20 cellular contexts compared by ENCODE assay signal in genomic region chr6:83073620-83074019, GRCh38. TPM values are rescaled to one million over a fixed set of nuclear protein-coding genes. Genes with fewer than 3 reads are reported as not detected.
DNase-seq lines count a peak whose midpoint lies in the region; ATAC-seq and TF ChIP-seq lines count a peak whose summit lies in the region.
"Had no signal": no experiment of that assay in that cellular context is flagged by ENCODE, and none has a peak within 500 bp of the region (broad histone marks: within the 10 kb centered on the region; RNA-seq: fewer than 3 reads in every experiment).

No MANE protein-coding gene starts in this region.

- no peaks in the 10 kb centered on the region for H3K36me3 ChIP-seq in lung (ENCODE audit: control insufficient read depth in 2 of 2, insufficient read depth in 2 of 2, low read length in 2 of 2)
- H3K36me3 ChIP-seq: Peyer's patch had no signal

- H3K27ac Mint-ChIP-seq in stimulated activated naive CD8-positive, alpha-beta T cell treated with anti-CD3 and anti-CD28 coated beads, Interleukin-15, amount 100 ng/mL, for 72 hours = no peak overlapping the region
- H3K27ac Mint-ChIP-seq in dendritic cell treated with granulocyte-macrophage colony-stimulating factor and Interleukin-4, amounts not matched to agents 40 ng/mL and 50 ng/mL, for 4 days = peak overlapping the region; percentile 48
- H3K27ac Mint-ChIP-seq: CD4-positive, alpha-beta T cell had no signal

- DNase-seq in stimulated activated naive CD8-positive, alpha-beta T cell treated with anti-CD3 and anti-CD28 coated beads, Interleukin-15, amount 100 ng/mL, for 72 hours = no peak
- DNase-seq in stimulated activated naive CD8-positive, alpha-beta T cell treated with anti-CD3 and anti-CD28 coated beads, Interleukin-15, Interleukin-2, amounts not matched to agents 100 U/mL and 50 U/mL, for 24 hours = no peak
- no peak for DNase-seq in lung (ENCODE audit: low spot score)
- no peak for DNase-seq in cortex of kidney (lab: John Stamatoyannopoulos, UW)
- no peak for DNase-seq in GM20000 (ENCODE audit: low spot score)
- DNase-seq: ACHN; AML-193; CD4-positive, alpha-beta T cell; DMS53; HCEC 1CT; NCI-H1436; NCI-H2029; NCI-H2171 treated with DMSO at 0.1 percent for 48 hours; NCI-H446 treated with DMSO at 0.1 percent for 48 hours; NCI-H748 treated with DMSO at 0.1 percent for 48 hours; Peyer's patch had no signal

- ATAC-seq in stimulated activated naive CD8-positive, alpha-beta T cell treated with anti-CD3 and anti-CD28 coated beads, Interleukin-15, amount 100 ng/mL, for 72 hours = peak; percentile 31
- ATAC-seq in stimulated activated naive CD8-positive, alpha-beta T cell treated with anti-CD3 and anti-CD28 coated beads, Interleukin-15, Interleukin-2, amounts not matched to agents 100 U/mL and 50 U/mL, for 24 hours = no peak
- ATAC-seq in lung (ENCODE audit: insufficient read depth, low FRiP score) (peak; percentile 60), HG02678 (IDR thresholded peaks at IDR 0.05; ENCODE audit: unreplicated experiment) (no peak)
- ATAC-seq: Right ventricle myocardium inferior had no signal

- H3K4me1 ChIP-seq in lung (ENCODE audit: control insufficient read depth in 2 of 2, insufficient read depth in 2 of 2, low read length in 2 of 2) = peaks cover 0 to 6% of the 10 kb centered on the region in 2 donors

- peaks cover 0 to 5% of the 10 kb centered on the region in 2 donors for H3K9me3 Mint-ChIP-seq in stimulated activated naive CD8-positive, alpha-beta T cell treated with anti-CD3 and anti-CD28 coated beads, Interleukin-15, amount 100 ng/mL, for 72 hours
- H3K9me3 Mint-ChIP-seq in dendritic cell treated with granulocyte-macrophage colony-stimulating factor and Interleukin-4, amounts not matched to agents 40 ng/mL and 50 ng/mL, for 4 days = no peaks in the 10 kb centered on the region
- H3K9me3 Mint-ChIP-seq: CD4-positive, alpha-beta T cell had no signal

- H3K9me3 ChIP-seq in lung (ENCODE audit: control insufficient read depth in 2 of 2, insufficient read depth in 1 of 2, low read length in 1 of 2) = no peaks in the 10 kb centered on the region
- H3K9me3 ChIP-seq: Peyer's patch had no signal

- H3K27me3 ChIP-seq in lung (ENCODE audit: control insufficient read depth, insufficient read depth) = no peaks in the 10 kb centered on the region
- H3K27me3 ChIP-seq: Peyer's patch had no signal

- peaks cover 9% of the 10 kb centered on the region for H3K36me3 Mint-ChIP-seq in dendritic cell treated with granulocyte-macrophage colony-stimulating factor and Interleukin-4, amounts not matched to agents 40 ng/mL and 50 ng/mL, for 4 days (ENCODE audit: low read depth)

- 62 to 71% methylated on average over 1 of the region's 1 CpG for WGBS in lung, 2 donors

- no peak for TF ChIP-seq CTCF in lung (IDR thresholded peaks at IDR 0.05; ENCODE audit: control extremely low read depth, extremely low read depth)
- no peak for TF ChIP-seq CTCF in GM20000 (IDR thresholded peaks at IDR 0.05; ENCODE audit: extremely low read depth, missing control alignments)

- H3K4me1 Mint-ChIP-seq in stimulated activated naive CD8-positive, alpha-beta T cell treated with anti-CD3 and anti-CD28 coated beads, Interleukin-15, amount 100 ng/mL, for 72 hours = peaks cover 22% of the 10 kb centered on the region
- H3K4me1 Mint-ChIP-seq in dendritic cell treated with granulocyte-macrophage colony-stimulating factor and Interleukin-4, amounts not matched to agents 40 ng/mL and 50 ng/mL, for 4 days (ENCODE audit: low read depth) = peaks cover 33% of the 10 kb centered on the region

- H3K4me3 ChIP-seq in lung = no peak overlapping the region
- H3K4me3 ChIP-seq: Peyer's patch had no signal

- no peak overlapping the region for H3K4me3 Mint-ChIP-seq in stimulated activated naive CD8-positive, alpha-beta T cell treated with anti-CD3 and anti-CD28 coated beads, Interleukin-15, amount 100 ng/mL, for 72 hours
- no peak overlapping the region for H3K4me3 Mint-ChIP-seq in dendritic cell treated with granulocyte-macrophage colony-stimulating factor and Interleukin-4, amounts not matched to agents 40 ng/mL and 50 ng/mL, for 4 days
- H3K4me3 Mint-ChIP-seq: CD4-positive, alpha-beta T cell had no signal

- H3K27me3 Mint-ChIP-seq in stimulated activated naive CD8-positive, alpha-beta T cell treated with anti-CD3 and anti-CD28 coated beads, Interleukin-15, amount 100 ng/mL, for 72 hours = no peaks in the 10 kb centered on the region
- no peaks in the 10 kb centered on the region for H3K27me3 Mint-ChIP-seq in dendritic cell treated with granulocyte-macrophage colony-stimulating factor and Interleukin-4, amounts not matched to agents 40 ng/mL and 50 ng/mL, for 4 days
- H3K27me3 Mint-ChIP-seq: CD4-positive, alpha-beta T cell had no signal

- intact Hi-C loops in dendritic cell treated with granulocyte-macrophage colony-stimulating factor and Interleukin-4, amounts not matched to agents 40 ng/mL and 50 ng/mL, for 4 days (cut with micrococcal nuclease) = loop anchor here (10.0 kb wide), 2 partner anchors 791 to 1151 kb away; partner anchors contain the start of gene CEP162

- no peak overlapping the region for H3K27ac ChIP-seq in lung (ENCODE audit: low read depth in 1 of 2, low read length in 1 of 2)
- H3K27ac ChIP-seq: HL-60, Peyer's patch had no signal

RNA-seq across cellular contexts. Expression of gene DOP1A, which starts 6.1 kb away (rescaled TPM):
- 10 to 100 TPM; 20.4 to 64.7 TPM for total RNA-seq in lung
- 1 to 10 TPM; 5.0 to 5.8 TPM for polyA plus RNA-seq in lung

RNA-seq across cellular contexts. Expression of gene UBE3D, which starts 8.0 kb away (rescaled TPM):
- total RNA-seq in lung = 10 to 100 TPM in 1 of 2 donors, 1 to 10 TPM in 1; 7.2 to 21.2 TPM
- polyA plus RNA-seq in lung = 1 to 10 TPM; 2.8 to 5.8 TPM

Comparison
In these comparisons a context has a peak if more than half of its experiments do, and no peak if none do; other contexts are left out.
1. ATAC-seq: peak in stimulated activated naive CD8-positive, alpha-beta T cell treated with anti-CD3 and anti-CD28 coated beads, Interleukin-15, amount 100 ng/mL, for 72 hours (single experiment) and lung (single experiment); none in stimulated activated naive CD8-positive, alpha-beta T cell treated with anti-CD3 and anti-CD28 coated beads, Interleukin-15, Interleukin-2, amounts not matched to agents 100 U/mL and 50 U/mL, for 24 hours (single experiment) and HG02678 (single experiment).